ENCODE assay signal across 8 cellular contexts in genomic region chr21:25734654-25735220, GRCh38. TPM values are rescaled to one million over a fixed set of nuclear protein-coding genes. Genes with fewer than 3 reads are reported as not detected.
DNase-seq lines count a peak whose midpoint lies in the region; ATAC-seq and TF ChIP-seq lines count a peak whose summit lies in the region.

TSS of gene ATP5PF (minus strand) at chr21:25734904. CDS start at chr21:25729794, 5,110 bp downstream.
TSS of gene GABPA (plus strand) at chr21:25734972. CDS start at chr21:25741599, 6,627 bp downstream.

- H3K4me1 ChIP-seq in liver (ENCODE audit: control insufficient read depth in 4 of 4, insufficient read depth in 4 of 4, low read length in 3 of 4): peaks cover 8 to 42% (median 34%) of the 10 kb centered on the region in 4 donors

- TF ChIP-seq RAD21 in liver (IDR thresholded peaks at IDR 0.05): peak in 1 of 2 donors; percentile 20

- WGBS in liver: under 1% methylated on average over 33 of the region's 33 CpGs

- TF ChIP-seq CTCF in CD14-positive monocyte (IDR thresholded peaks at IDR 0.05): no peak
- TF ChIP-seq CTCF in dorsolateral prefrontal cortex (IDR thresholded peaks at IDR 0.05 in 54 of 56, conservative IDR thresholded peaks at IDR 0.05 in 2 of 56; ENCODE audit: low read depth in 1 of 56, partially characterized antibody in 56 of 56): peak in 14 of 56 donors; percentile 5 to 35 (median 8)
- no peak for TF ChIP-seq CTCF in liver (IDR thresholded peaks at IDR 0.05; ENCODE audit: low read depth, low read length, missing input control)

- H3K9me3 ChIP-seq in liver (ENCODE audit: control insufficient read depth in 4 of 4, low read length in 3 of 4): no peaks in the 10 kb centered on the region

- H3K9ac ChIP-seq in liver (ENCODE audit: low read depth in 1 of 2, low read length in 2 of 2): peak within 1 kb of the TSS; percentile 80 to 97

- H3K27ac Mint-ChIP-seq in CD14-positive monocyte: peak within 1 kb of the TSS; percentile 100

- ATAC-seq in GM19397 (IDR thresholded peaks at IDR 0.05; ENCODE audit: unreplicated experiment): peak; percentile 91
- peak; percentile 88 for ATAC-seq in HG03571 (IDR thresholded peaks at IDR 0.05; ENCODE audit: unreplicated experiment)

- no peaks in the 10 kb centered on the region for H3K27me3 ChIP-seq in dorsolateral prefrontal cortex
- no peaks in the 10 kb centered on the region for H3K27me3 ChIP-seq in liver (ENCODE audit: control insufficient read depth in 4 of 4, insufficient read depth in 4 of 4, low read length in 3 of 4)

- peaks cover 7 to 22% of the 10 kb centered on the region in 2 donors for H3K36me3 Mint-ChIP-seq in CD14-positive monocyte

- no peaks in the 10 kb centered on the region for H3K9me3 Mint-ChIP-seq in CD14-positive monocyte

- DNase-seq in CD14-positive monocyte (ENCODE audit: low spot score): peak; percentile 98
- peak; percentile 99 for DNase-seq in NCI-H82 (lab: John Stamatoyannopoulos, UW)
- peak; percentile 98 to 99 for DNase-seq in activated CD4-positive, alpha-beta T cell treated with anti-CD3 and anti-CD28 coated beads, Interleukin-2, amount 50 U/mL, for 48 hours
- DNase-seq in dorsolateral prefrontal cortex: peak; percentile 93 to 98 (median 96)
- peak; percentile 98 for DNase-seq in stimulated activated CD4-positive, alpha-beta T cell treated with anti-CD3 and anti-CD28 coated beads, Interleukin-4, amount 100 ng/mL, for 24 hours

- peaks cover 35% of the 10 kb centered on the region for H3K4me1 Mint-ChIP-seq in CD14-positive monocyte

- H3K27ac ChIP-seq in dorsolateral prefrontal cortex (peak within 1 kb of the TSS; percentile 96 to 100 (median 100)), liver (ENCODE audit: low read depth in 1 of 2, low read length in 2 of 2) (peak within 1 kb of the TSS; percentile 88 to 98)

- H3K4me3 ChIP-seq in dorsolateral prefrontal cortex: peak within 1 kb of the TSS; percentile 56 to 99 (median 93)
- H3K4me3 ChIP-seq in liver (ENCODE audit: low read depth in 1 of 3, low read length in 3 of 3): peak within 1 kb of the TSS; percentile 71 to 88 (median 78)

- no peaks in the 10 kb centered on the region for H3K27me3 Mint-ChIP-seq in CD14-positive monocyte (ENCODE audit: low read depth in 3 of 3)

- intact Hi-C loops in CD14-positive monocyte (cut with micrococcal nuclease): loop anchor here (5.0 to 10.0 kb wide), 2 partner anchors 127 to 280 kb away; partner anchors contain the start of gene MRPL39 (in 1 of the 2)
- intact Hi-C loops in dorsolateral prefrontal cortex (cut with DNase I): loop anchor here (1.0 to 10.0 kb wide), 3 partner anchors 127 to 440 kb away; partner anchors contain the start of genes MRPL39 (in 2 of the 2) and APP (in 1 of the 2)

- peak within 1 kb of the TSS; percentile 94 to 100 for H3K4me3 Mint-ChIP-seq in CD14-positive monocyte

- H3K36me3 ChIP-seq in liver (ENCODE audit: control insufficient read depth in 4 of 4, insufficient read depth in 3 of 4, low read depth in 1 of 4, low read length in 3 of 4): peaks cover 0 to 1% (median 0%) of the 10 kb centered on the region in 4 donors

TF ChIP-seq in liver, 16 proteins besides CTCF, POLR2A, EP300 and RAD21:
- TF ChIP-seq EGR1 (IDR thresholded peaks at IDR 0.05; ENCODE audit: low read depth in 2 of 2) (peak; percentile 83 to 94), HNF4A (conservative IDR thresholded peaks at IDR 0.05) (peak; percentile 23 to 36), ATF3 (IDR thresholded peaks at IDR 0.05) (peak; percentile 61), REST (IDR thresholded peaks at IDR 0.05) (peak; percentile 31), JUND (IDR thresholded peaks at IDR 0.05) (peak; percentile 19 to 58), YY1 (IDR thresholded peaks at IDR 0.05) (peak; percentile 99), GABPA (IDR thresholded peaks at IDR 0.05 in 1 of 2, conservative IDR thresholded peaks at IDR 0.05 in 1 of 2) (peak; percentile 99), SP1 (IDR thresholded peaks at IDR 0.05) (peak; percentile 73), FOXA1 (IDR thresholded peaks at IDR 0.05) (no peak), RXRA (IDR thresholded peaks at IDR 0.05) (peak; percentile 84 to 90), ZBTB33 (IDR thresholded peaks at IDR 0.05) (peak; percentile 88), FOXA2 (IDR thresholded peaks at IDR 0.05) (no peak), TAF1 (conservative IDR thresholded peaks at IDR 0.05) (peak; percentile 78), HNF4G (IDR thresholded peaks at IDR 0.05) (peak; percentile 43), NR2F2 (IDR thresholded peaks at IDR 0.05) (peak; percentile 82), MAX (IDR thresholded peaks at IDR 0.05) (peak; percentile 92)

RNA-seq across cellular contexts. Expression of gene ATP5PF, which starts in this region (rescaled TPM):
- 100 to 1,000 TPM; 340 to 360 TPM for polyA plus RNA-seq in CD14-positive monocyte
- total RNA-seq in dorsolateral prefrontal cortex: 100 to 1,000 TPM in 107 of 120 experiments, 10 to 100 TPM in 13; 62.6 to 169 (median 131) TPM
- total RNA-seq in liver: 100 to 1,000 TPM in 1 of 2 donors, 10 to 100 TPM in 1; 77.2 to 101 TPM
- polyA plus RNA-seq in liver: 100 to 1,000 TPM; 317 to 637 TPM

RNA-seq across cellular contexts. Expression of gene GABPA, which starts in this region (rescaled TPM):
- 10 to 100 TPM; 12.9 to 20.1 TPM for polyA plus RNA-seq in CD14-positive monocyte
- total RNA-seq in dorsolateral prefrontal cortex: 10 to 100 TPM; 10.8 to 26.2 (median 17.9) TPM
- 10 to 100 TPM; 17.3 to 19.4 TPM for total RNA-seq in liver
- polyA plus RNA-seq in liver: 1 to 10 TPM; 5.4 to 5.7 TPM

Comparison
In these comparisons a context has a peak if more than half of its experiments do, and no peak if none do; other contexts are left out.
1. Peak in every context shown above with its lines: DNase-seq, ATAC-seq, H3K4me3 ChIP-seq and H3K27ac ChIP-seq.